ENCODE assay signal across 22 cellular contexts in genomic region chr5:74255692-74256091, GRCh38.
"Had no signal": no experiment of that assay in that cellular context is flagged by ENCODE, and none has a peak within 500 bp of the region (broad histone marks: within the 10 kb centered on the region; RNA-seq: fewer than 3 reads in every experiment).

No MANE protein-coding gene starts in this region.

- DNase-seq: MV-4-11, NCI-H1048, NCI-H1105, NCI-H1417, NCI-H1436 treated with DMSO at 0.1 percent for 48 hours, NCI-H1694, NCI-H187 treated with DMSO at 0.1 percent for 48 hours, NCI-H2029 treated with DMSO at 0.1 percent for 48 hours, NCI-H2171 treated with DMSO at 0.1 percent for 48 hours, NCI-H2227 treated with DMSO at 0.1 percent for 48 hours, NCI-H510A, NCI-H524 treated with DMSO at 0.1 percent for 48 hours, NCI-H69, NCI-H774, SHP77, SJCRH30 had no signal

- H3K9ac ChIP-seq: KMS-11 had no signal

- H3K9me3 ChIP-seq: SJCRH30 had no signal

- H3K4me3 ChIP-seq: K562, SJCRH30 had no signal

- H3K36me3 ChIP-seq: SJCRH30 had no signal

- H3K27me3 ChIP-seq: SJCRH30 had no signal

- ATAC-seq: K562, Panc1 had no signal

- H3K27ac ChIP-seq: HL-60, KMS-11, RWPE1, SJCRH30 had no signal

- H3K4me2 ChIP-seq: KMS-11 had no signal

- H3K27ac Mint-ChIP-seq: IgD-negative memory B cell had no signal

- H3K4me3 Mint-ChIP-seq: IgD-negative memory B cell had no signal
